In genomic region chrX:53538781-53539180, GRCh38 we compare ENCODE assay signal across 2 cellular contexts.
TF ChIP-seq lines count a peak whose summit lies in the region.

No MANE protein-coding gene starts in this region.

TF ChIP-seq in IMR-90, 13 proteins besides CTCF, POLR2A, EP300 and RAD21 (continued from another document):
- TF ChIP-seq RCOR1 (IDR thresholded peaks at IDR 0.05; ENCODE audit: insufficient replicate concordance, low read length) = no peak
- TF ChIP-seq BHLHE40 (IDR thresholded peaks at IDR 0.05; ENCODE audit: low read depth, low read length) = no peak
- TF ChIP-seq RFX5 (IDR thresholded peaks at IDR 0.05; ENCODE audit: low read depth, low read length) = no peak
- TF ChIP-seq MAFK (IDR thresholded peaks at IDR 0.05; ENCODE audit: low read depth, low read length) = no peak
- TF ChIP-seq CHD1 (IDR thresholded peaks at IDR 0.05; ENCODE audit: low read depth, low read length) = no peak
- no peak for TF ChIP-seq ELK1 (IDR thresholded peaks at IDR 0.05; ENCODE audit: borderline replicate concordance, low read depth, low read length)
- TF ChIP-seq SMC3 (IDR thresholded peaks at IDR 0.05; ENCODE audit: low read depth, low read length) = no peak
- TF ChIP-seq USF2 (IDR thresholded peaks at IDR 0.05; ENCODE audit: low read depth, low read length) = no peak
- TF ChIP-seq NFE2L2 (IDR thresholded peaks at IDR 0.05; ENCODE audit: low read depth, low read length) = no peak
- TF ChIP-seq CEBPB (IDR thresholded peaks at IDR 0.05; ENCODE audit: low read depth, low read length) = no peak
- TF ChIP-seq MAZ (IDR thresholded peaks at IDR 0.05; ENCODE audit: borderline replicate concordance, low read depth, low read length) = no peak
- no peak for TF ChIP-seq FOS (IDR thresholded peaks at IDR 0.05; ENCODE audit: low read depth, low read length)

TF ChIP-seq in GM12891, 5 proteins besides CTCF, POLR2A, EP300 and RAD21 (continued from another document):
- TF ChIP-seq POU2F2 (IDR thresholded peaks at IDR 0.05; ENCODE audit: low read depth, low read length) (no peak), SPI1 (IDR thresholded peaks at IDR 0.05; ENCODE audit: low read depth, low read length) (no peak), POLR2AphosphoS5 (IDR thresholded peaks at IDR 0.05; ENCODE audit: low read depth, low read length) (no peak), TAF1 (IDR thresholded peaks at IDR 0.05; ENCODE audit: low read depth, low read length) (no peak)
